1 cellular context compared by ENCODE assay signal in the genomic region with DNA sequence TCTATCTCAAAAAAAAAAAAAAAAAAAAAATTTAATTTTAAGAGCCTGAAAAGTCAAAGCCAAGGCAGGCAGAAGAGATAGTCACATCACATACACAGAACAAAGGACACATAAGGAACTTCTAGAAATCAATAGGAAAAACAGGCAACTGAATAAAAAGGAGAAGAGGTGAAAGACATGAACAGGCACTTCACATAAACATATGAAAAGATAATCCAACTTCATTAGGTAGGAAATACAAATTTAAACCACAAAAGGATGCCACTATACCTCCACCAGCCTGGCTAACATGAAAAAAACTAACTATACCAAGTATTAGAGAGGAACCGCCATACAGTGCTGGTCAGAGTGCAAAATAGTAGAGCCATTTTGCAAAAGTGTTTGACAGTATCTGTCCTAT.
TF ChIP-seq lines count a peak whose summit lies in the region.

No MANE protein-coding gene starts in this region.

TF ChIP-seq in SK-N-SH treated with all-trans-retinoic acid at 6 μM for 48 hours, 23 proteins besides CTCF, POLR2A, EP300 and RAD21 (continued from another document):
- no peak for TF ChIP-seq GLIS3 (CRISPR knock-in tag; IDR thresholded peaks at IDR 0.05)
- no peak for TF ChIP-seq ZNF8 (CRISPR knock-in tag; IDR thresholded peaks at IDR 0.05)
- TF ChIP-seq, protein P1, sequence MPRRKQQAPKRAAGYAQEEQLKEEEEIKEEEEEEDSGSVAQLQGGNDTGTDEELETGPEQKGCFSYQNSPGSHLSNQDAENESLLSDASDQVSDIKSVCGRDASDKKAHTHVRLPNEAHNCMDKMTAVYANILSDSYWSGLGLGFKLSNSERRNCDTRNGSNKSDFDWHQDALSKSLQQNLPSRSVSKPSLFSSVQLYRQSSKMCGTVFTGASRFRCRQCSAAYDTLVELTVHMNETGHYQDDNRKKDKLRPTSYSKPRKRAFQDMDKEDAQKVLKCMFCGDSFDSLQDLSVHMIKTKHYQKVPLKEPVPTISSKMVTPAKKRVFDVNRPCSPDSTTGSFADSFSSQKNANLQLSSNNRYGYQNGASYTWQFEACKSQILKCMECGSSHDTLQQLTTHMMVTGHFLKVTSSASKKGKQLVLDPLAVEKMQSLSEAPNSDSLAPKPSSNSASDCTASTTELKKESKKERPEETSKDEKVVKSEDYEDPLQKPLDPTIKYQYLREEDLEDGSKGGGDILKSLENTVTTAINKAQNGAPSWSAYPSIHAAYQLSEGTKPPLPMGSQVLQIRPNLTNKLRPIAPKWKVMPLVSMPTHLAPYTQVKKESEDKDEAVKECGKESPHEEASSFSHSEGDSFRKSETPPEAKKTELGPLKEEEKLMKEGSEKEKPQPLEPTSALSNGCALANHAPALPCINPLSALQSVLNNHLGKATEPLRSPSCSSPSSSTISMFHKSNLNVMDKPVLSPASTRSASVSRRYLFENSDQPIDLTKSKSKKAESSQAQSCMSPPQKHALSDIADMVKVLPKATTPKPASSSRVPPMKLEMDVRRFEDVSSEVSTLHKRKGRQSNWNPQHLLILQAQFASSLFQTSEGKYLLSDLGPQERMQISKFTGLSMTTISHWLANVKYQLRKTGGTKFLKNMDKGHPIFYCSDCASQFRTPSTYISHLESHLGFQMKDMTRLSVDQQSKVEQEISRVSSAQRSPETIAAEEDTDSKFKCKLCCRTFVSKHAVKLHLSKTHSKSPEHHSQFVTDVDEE (CRISPR knock-in tag; IDR thresholded peaks at IDR 0.05) = no peak
- no peak for TF ChIP-seq ZNF70 (CRISPR knock-in tag; IDR thresholded peaks at IDR 0.05)
- TF ChIP-seq, protein P2, sequence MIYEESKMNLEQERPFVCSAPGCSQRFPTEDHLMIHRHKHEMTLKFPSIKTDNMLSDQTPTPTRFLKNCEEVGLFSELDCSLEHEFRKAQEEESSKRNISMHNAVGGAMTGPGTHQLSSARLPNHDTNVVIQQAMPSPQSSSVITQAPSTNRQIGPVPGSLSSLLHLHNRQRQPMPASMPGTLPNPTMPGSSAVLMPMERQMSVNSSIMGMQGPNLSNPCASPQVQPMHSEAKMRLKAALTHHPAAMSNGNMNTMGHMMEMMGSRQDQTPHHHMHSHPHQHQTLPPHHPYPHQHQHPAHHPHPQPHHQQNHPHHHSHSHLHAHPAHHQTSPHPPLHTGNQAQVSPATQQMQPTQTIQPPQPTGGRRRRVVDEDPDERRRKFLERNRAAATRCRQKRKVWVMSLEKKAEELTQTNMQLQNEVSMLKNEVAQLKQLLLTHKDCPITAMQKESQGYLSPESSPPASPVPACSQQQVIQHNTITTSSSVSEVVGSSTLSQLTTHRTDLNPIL (CRISPR knock-in tag; IDR thresholded peaks at IDR 0.05; ENCODE audit: low read depth) = no peak
- no peak for TF ChIP-seq ESRRG (CRISPR knock-in tag; IDR thresholded peaks at IDR 0.05)
- TF ChIP-seq CSDC2 (CRISPR knock-in tag; IDR thresholded peaks at IDR 0.05) = no peak
- TF ChIP-seq RARB (CRISPR knock-in tag; IDR thresholded peaks at IDR 0.05) = no peak
- TF ChIP-seq ISL1 (CRISPR knock-in tag; IDR thresholded peaks at IDR 0.05) = no peak
- no peak for TF ChIP-seq PPARA (CRISPR knock-in tag; IDR thresholded peaks at IDR 0.05; ENCODE audit: borderline replicate concordance)
TF ChIP-seq in SK-N-SH treated with all-trans-retinoic acid at 6 μM for 48 hours: peak in this region for 0.
